Comparison of ENCODE assay signal across 31 cellular contexts in the genomic region with DNA sequence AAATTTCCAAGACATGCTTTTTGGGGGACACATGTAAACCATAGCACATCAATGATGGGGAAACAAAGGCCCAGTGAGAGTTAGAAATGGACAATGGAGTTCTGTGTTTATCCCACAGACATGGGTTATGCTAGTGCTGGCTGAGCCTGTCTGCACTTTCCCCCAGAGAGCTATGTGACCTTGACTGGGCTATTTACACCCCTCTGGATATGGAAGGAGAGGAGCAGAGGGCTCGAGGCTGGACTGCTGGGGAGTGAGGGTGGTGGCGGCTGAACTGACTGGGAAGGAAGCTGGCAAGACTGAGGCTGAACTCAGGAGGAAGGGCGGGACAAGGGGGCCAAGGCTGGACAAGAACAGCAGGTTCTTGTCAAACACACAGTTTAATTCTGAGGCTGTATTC. TPM values are rescaled to one million over a fixed set of nuclear protein-coding genes. Genes with fewer than 3 reads are reported as not detected.
"Had no signal": no experiment of that assay in that cellular context is flagged by ENCODE, and none has a peak within 500 bp of the region (broad histone marks: within the 10 kb centered on the region; RNA-seq: fewer than 3 reads in every experiment).

No MANE protein-coding gene starts in this region.

- H3K36me3 ChIP-seq: esophagus muscularis mucosa, neutrophil, pancreas, thoracic aorta, vagina, WERI-Rb-1 had no signal

- H3K9me3 ChIP-seq: esophagus muscularis mucosa, neutrophil, pancreas, psoas muscle, SK-N-SH, thoracic aorta, vagina had no signal

- H3K27me3 ChIP-seq: esophagus muscularis mucosa, pancreas, vagina had no signal

- H3K4me2 ChIP-seq: SK-N-SH had no signal

- H3K9ac ChIP-seq: SK-N-SH had no signal

- H3K4me3 ChIP-seq: esophagus muscularis mucosa, pancreas, psoas muscle, thoracic aorta, vagina had no signal

- ATAC-seq: activated T-cell treated with anti-CD3 and anti-CD28 coated beads, Interleukin-2, amount 50 U/mL, for 4 hours; activated T-helper 17 cell treated with anti-CD3 and anti-CD28 coated beads, Interleukin-2, amount 50 U/mL, for 72 hours; foreskin keratinocyte; left lobe of liver; pancreas; psoas muscle had no signal

- DNase-seq: activated CD4-positive, alpha-beta memory T cell treated with anti-CD3 and anti-CD28 coated beads, Interleukin-2, amount 10 ng/mL, durations not matched to agents 7 days and 5 days; activated CD4-positive, alpha-beta T cell treated with anti-CD3 and anti-CD28 coated beads, Interleukin-2, amount 10 ng/mL, durations not matched to agents 7 days and 5 days; activated CD4-positive, CD25-positive, alpha-beta regulatory T cell treated with anti-CD3 and anti-CD28 coated beads, Interleukin-2, amount 50 U/mL, for 72 hours; activated gamma-delta T cell treated with Interleukin-2 at 50 U/mL for 16 hours; activated naive CD4-positive, alpha-beta T cell treated with anti-CD3 and anti-CD28 coated beads, Interleukin-2, amount 50 U/mL, for 16 hours; activated T-cell treated with anti-CD3 and anti-CD28 coated beads, Interleukin-2, amount 50 U/mL, for 4 hours; amniotic stem cell; dermis blood vessel endothelial cell; effector CD4-positive, alpha-beta T cell; foreskin keratinocyte; immature natural killer cell; kidney; mammary epithelial cell; naive B cell; nephron progenitor cell; pancreas; psoas muscle; SK-N-SH; stimulated activated CD4-positive, alpha-beta T cell treated with anti-CD3 and anti-CD28 coated beads, Interleukin-2, amount 100 ng/mL, for 48 hours; stimulated activated naive CD4-positive, alpha-beta T cell treated with Interleukin-2 at 50 U/mL for 16 hours; SW 1271; T-helper 9 cell; WERI-Rb-1 had no signal

- H3K4me1 ChIP-seq: foreskin keratinocyte, pancreas, psoas muscle, vagina had no signal

- FAIRE-seq: astrocyte, colon, kidney, pancreas had no signal

- H3K27ac ChIP-seq: foreskin keratinocyte, neutrophil, pancreas, psoas muscle, thoracic aorta, vagina, WERI-Rb-1 had no signal

RNA-seq across cellular contexts. Expression of a gene that starts 10.7 kb away (rescaled TPM):
- total RNA-seq: activated CD4-positive, alpha-beta memory T cell treated with anti-CD3 and anti-CD28 coated beads, Interleukin-2, amount 10 ng/mL, durations not matched to agents 7 days and 5 days; activated CD4-positive, alpha-beta T cell treated with anti-CD3 and anti-CD28 coated beads, Interleukin-2, amount 10 ng/mL, durations not matched to agents 7 days and 5 days; activated T-cell treated with anti-CD3 and anti-CD28 coated beads, Interleukin-2, amount 50 U/mL, for 4 hours; activated T-helper 17 cell treated with anti-CD3 and anti-CD28 coated beads, Interleukin-2, amount 50 U/mL, for 72 hours; dermis blood vessel endothelial cell had no signal
- polyA plus RNA-seq: immature natural killer cell had no signal
